Comparison of ENCODE assay signal across 8 cellular contexts in genomic region chrX:54640103-54640428, GRCh38.
DNase-seq lines count a peak whose midpoint lies in the region; ATAC-seq and TF ChIP-seq lines count a peak whose summit lies in the region.

No MANE protein-coding gene starts in this region.

- H3K4me3 Mint-ChIP-seq in natural killer cell: peak overlapping the region; percentile 95

- H3K27ac Mint-ChIP-seq in natural killer cell: peak overlapping the region; percentile 98 to 99

- no peak for TF ChIP-seq CTCF in AG10803 (conservative IDR thresholded peaks at IDR 0.05; ENCODE audit: low read length)
- TF ChIP-seq CTCF in colonic mucosa (IDR thresholded peaks at IDR 0.05): no peak
- peak; percentile 34 for TF ChIP-seq CTCF in natural killer cell (IDR thresholded peaks at IDR 0.05)

- ATAC-seq in natural killer cell: no peak
- ATAC-seq in HG02970 (IDR thresholded peaks at IDR 0.05; ENCODE audit: low FRiP score, unreplicated experiment): no peak
- ATAC-seq in left colon: no peak

- peaks cover 4% of the 10 kb centered on the region for H3K36me3 Mint-ChIP-seq in natural killer cell

- peak overlapping the region in 1 of 2 donors; percentile 8 for H3K9ac ChIP-seq in colonic mucosa (ENCODE audit: low read depth in 2 of 2, low read length in 2 of 2)

- no peaks in the 10 kb centered on the region for H3K27me3 ChIP-seq in colonic mucosa

- H3K9me3 ChIP-seq in KOPT-K1 (ENCODE audit: insufficient read depth, low read length, poor library complexity, severe bottlenecking) (no peaks in the 10 kb centered on the region), colonic mucosa (no peaks in the 10 kb centered on the region)

- H3K4me3 ChIP-seq in AG10803 (ENCODE audit: low read length) (peak overlapping the region; percentile 45), colonic mucosa (peak overlapping the region; percentile 35)

- H3K4me1 Mint-ChIP-seq in natural killer cell: peaks cover 5 to 13% of the 10 kb centered on the region in 2 donors

- H3K27ac ChIP-seq in KOPT-K1 (ENCODE audit: low read depth, low read length, poor library complexity, severe bottlenecking) (peak overlapping the region; percentile 85), colonic mucosa (peak overlapping the region; percentile 84)

- peaks cover 0 to 3% of the 10 kb centered on the region in 2 donors for H3K9me3 Mint-ChIP-seq in natural killer cell

- intact Hi-C loops in colonic mucosa (cut with DNase I) (loop anchor here (10.0 kb wide), 1 partner anchor 165 kb away; the partner anchor contains the start of gene MAGED2), natural killer cell (cut with micrococcal nuclease) (no loop called here), left colon (cut with DNase I, micrococcal nuclease) (loop anchor here in 1 of 2 donors (10.0 kb wide), 2 partner anchors 175 to 365 kb away; partner anchors contain the start of gene APEX2)

- H3K36me3 ChIP-seq in KOPT-K1 (ENCODE audit: insufficient read depth, low read length) (no peaks in the 10 kb centered on the region), colonic mucosa (no peaks in the 10 kb centered on the region)

- no peak for DNase-seq in AG10803 (ENCODE audit: low read depth)
- no peak for DNase-seq in colonic mucosa
- no peak for DNase-seq in natural killer cell
- no peak for DNase-seq in MV-4-11 (lab: John Stamatoyannopoulos, UW)
- DNase-seq in NCI-H1092 treated with DMSO at 0.1 percent for 48 hours (lab: John Stamatoyannopoulos, UW): no peak
- DNase-seq in left colon: no peak

- H3K4me1 ChIP-seq in colonic mucosa: no peaks in the 10 kb centered on the region

- H3K27me3 Mint-ChIP-seq in natural killer cell (ENCODE audit: low read depth in 2 of 2): peaks cover 0 to 15% of the 10 kb centered on the region in 2 donors
